ENCODE assay signal across 15 cellular contexts in genomic region chr3:55615694-55616310, GRCh38.
A peak's percentile ranks its signal among the peaks of the same experiment; 100 is the strongest.
DNase-seq lines count a peak whose midpoint lies in the region; ATAC-seq and TF ChIP-seq lines count a peak whose summit lies in the region.
"Had no signal": no experiment of that assay in that cellular context is flagged by ENCODE, and none has a peak within 500 bp of the region (broad histone marks: within the 10 kb centered on the region; RNA-seq: fewer than 3 reads in every experiment).

No MANE protein-coding gene starts in this region.

- peak; percentile 33 for DNase-seq in SKM-1 (lab: John Stamatoyannopoulos, UW; ENCODE audit: unreplicated experiment)
- DNase-seq in right cardiac atrium: peak in 2 of 3 donors; percentile 36 to 48
- DNase-seq in gastrocnemius medialis: peak in 1 of 2 donors; percentile 26
- DNase-seq in stimulated activated CD8-positive, alpha-beta memory T cell treated with anti-CD3 and anti-CD28 coated beads, Interleukin-4, amount 100 ng/mL, for 48 hours: no peak
- DNase-seq in NCI-H524 treated with DMSO at 0.1 percent for 48 hours (lab: John Stamatoyannopoulos, UW): no peak
- no peak for DNase-seq in stimulated activated naive CD4-positive, alpha-beta T cell (lab: John Stamatoyannopoulos, UW)
- DNase-seq: activated naive CD8-positive, alpha-beta T cell treated with anti-CD3 and anti-CD28 coated beads, Interleukin-2, amount 50 U/mL, for 24 hours; CD8-positive, alpha-beta T cell; dermis blood vessel endothelial cell; MG63; NCI-H226; SIG-M5 had no signal

- POLR2A ChIA-PET in HEK293 (lab: Yijun Ruan, JAX): no interaction called here

- ATAC-seq in right cardiac atrium (peak; percentile 85 to 97), gastrocnemius medialis (peak; percentile 41 to 47), GM21825 (IDR thresholded peaks at IDR 0.05; ENCODE audit: unreplicated experiment) (no peak)
- ATAC-seq: activated naive CD8-positive, alpha-beta T cell treated with anti-CD3 and anti-CD28 coated beads, Interleukin-2, amount 50 U/mL, for 24 hours; CD8-positive, alpha-beta T cell had no signal

- H3K27ac ChIP-seq in HEK293 (ENCODE audit: extremely low read depth, low read depth, low read length) (no peak overlapping the region; the same call in 1 of the 2 replicates), right cardiac atrium (ENCODE audit: low read length) (no peak overlapping the region), gastrocnemius medialis (no peak overlapping the region)
- H3K27ac ChIP-seq: HL-60 had no signal

- CTCF ChIA-PET in HEK293 (lab: Yijun Ruan, JAX): no interaction called here

- H3K27me3 ChIP-seq in right cardiac atrium (ENCODE audit: control insufficient read depth, insufficient read depth) (no peaks in the 10 kb centered on the region), gastrocnemius medialis (no peaks in the 10 kb centered on the region)
- H3K27me3 ChIP-seq: MG63 had no signal

- H3K4me1 ChIP-seq in HEK293 (ENCODE audit: control insufficient read depth, insufficient read depth, low read length) (peaks cover 12% of the 10 kb centered on the region), right cardiac atrium (ENCODE audit: control insufficient read depth, insufficient read depth, low read length) (peaks cover 6% of the 10 kb centered on the region), gastrocnemius medialis (no peaks in the 10 kb centered on the region)

- in situ Hi-C loops in gastrocnemius medialis (cut with MboI; ENCODE audit: low sequenced_read_pairs in 4 of 4): no loop called here

- TF ChIP-seq CTCF in HEK293 (tag by site-specific recombination; IDR thresholded peaks at IDR 0.05): no peak
- no peak for TF ChIP-seq CTCF in gastrocnemius medialis (IDR thresholded peaks at IDR 0.05 in 4 of 5, conservative IDR thresholded peaks at IDR 0.05 in 1 of 5)

- no peaks in the 10 kb centered on the region for H3K9me3 ChIP-seq in HEK293 (ENCODE audit: control insufficient read depth, insufficient read depth, low read depth, low read length)
- no peaks in the 10 kb centered on the region for H3K9me3 ChIP-seq in right cardiac atrium (ENCODE audit: control insufficient read depth, low read length)
- no peaks in the 10 kb centered on the region for H3K9me3 ChIP-seq in gastrocnemius medialis
- H3K9me3 ChIP-seq: MG63 had no signal

- WGBS in right cardiac atrium: 59% methylated on average over 8 of the region's 8 CpGs

- H3K4me3 ChIP-seq in HEK293 (ENCODE audit: low read depth, low read length) (no peak overlapping the region), right cardiac atrium (ENCODE audit: low read length) (no peak overlapping the region), gastrocnemius medialis (no peak overlapping the region)
- H3K4me3 ChIP-seq: MG63 had no signal

- no peak for TF ChIP-seq POLR2A in gastrocnemius medialis (IDR thresholded peaks at IDR 0.05)

- intact Hi-C loops in right cardiac atrium (cut with DNase I) (no loop called here), gastrocnemius medialis (cut with DNase I; ENCODE audit: low total_unique reads) (no loop called here)

- H3K36me3 ChIP-seq in HEK293 (ENCODE audit: control insufficient read depth in 2 of 2, insufficient read depth in 1 of 2, low read length in 2 of 2) (no peaks in the 10 kb centered on the region), gastrocnemius medialis (no peaks in the 10 kb centered on the region)
- H3K36me3 ChIP-seq: MG63 had no signal

TF ChIP-seq in HEK293, 187 proteins besides CTCF, POLR2A, EP300 and RAD21:
- TF ChIP-seq ZSCAN30 (tag by site-specific recombination; IDR thresholded peaks at IDR 0.05) (0 out of 2 replicates have a peak, but pooled peaks have one; percentile 32), ZBTB20 (tag by site-specific recombination; IDR thresholded peaks at IDR 0.05) (peak; percentile 37; the same call in 1 of the 2 replicates), ZBTB10 (tag by site-specific recombination; IDR thresholded peaks at IDR 0.05) (no peak), TCF7L2 (IDR thresholded peaks at IDR 0.05; ENCODE audit: borderline replicate concordance, low read depth, low read length) (peak; percentile 82), KLF7 (tag by site-specific recombination; IDR thresholded peaks at IDR 0.05; ENCODE audit: borderline replicate concordance) (no peak), TRIM28 (IDR thresholded peaks at IDR 0.05; ENCODE audit: borderline replicate concordance, low read length) (peak; percentile 67; the same call in 1 of the 2 replicates), FEZF1 (tag by site-specific recombination; IDR thresholded peaks at IDR 0.05) (peak; percentile 82)
TF ChIP-seq in HEK293: peak in this region for 5.

Comparison
In these comparisons a context has a peak if more than half of its experiments do, and no peak if none do; other contexts are left out.
1. DNase-seq: peak in SKM-1 (single experiment) and right cardiac atrium (2 of 3); none in stimulated activated CD8-positive, alpha-beta memory T cell treated with anti-CD3 and anti-CD28 coated beads, Interleukin-4, amount 100 ng/mL, for 48 hours (single experiment), NCI-H524 treated with DMSO at 0.1 percent for 48 hours (single experiment) and stimulated activated naive CD4-positive, alpha-beta T cell (0 of 6).